Comparison of ENCODE assay signal across 12 cellular contexts in genomic region chr1:9338354-9339250, GRCh38. TPM values are rescaled to one million over a fixed set of nuclear protein-coding genes. Genes with fewer than 3 reads are reported as not detected.
DNase-seq lines count a peak whose midpoint lies in the region; ATAC-seq, FAIRE-seq and TF ChIP-seq lines count a peak whose summit lies in the region.
"Had no signal": no experiment of that assay in that cellular context is flagged by ENCODE, and none has a peak within 500 bp of the region (broad histone marks: within the 10 kb centered on the region; RNA-seq: fewer than 3 reads in every experiment).

No MANE protein-coding gene starts in this region.

- FAIRE-seq in H54 (lab: Jason Lieb, UNC) = no peak
- FAIRE-seq: colon had no signal

- peak overlapping the region; percentile 77 for H3K9ac ChIP-seq in adipocyte (ENCODE audit: low read length)

- peaks cover 6% of the 10 kb centered on the region for H3K36me3 ChIP-seq in adipocyte (ENCODE audit: control insufficient read depth, insufficient read depth, low read length, severe bottlenecking)
- H3K36me3 ChIP-seq in ovary = no peaks in the 10 kb centered on the region

- H3K4me3 ChIP-seq in adipocyte (ENCODE audit: low read length) (no peak overlapping the region), ovary (no peak overlapping the region)

- ATAC-seq in Right ventricle myocardium superior (ENCODE audit: poor library complexity) (peak; percentile 55), GM19467 (IDR thresholded peaks at IDR 0.05; ENCODE audit: unreplicated experiment) (no peak)
- ATAC-seq: activated T-helper 17 cell treated with anti-CD3 and anti-CD28 coated beads, Interleukin-2, amount 50 U/mL, for 72 hours had no signal

- intact Hi-C loops in Right ventricle myocardium superior (cut with DNase I) (no loop called here), ovary (cut with DNase I) (no loop called here)

- H3K9me3 ChIP-seq in adipocyte (ENCODE audit: control insufficient read depth, low read length) = no peaks in the 10 kb centered on the region
- H3K9me3 ChIP-seq in ovary = no peaks in the 10 kb centered on the region

- no peak for TF ChIP-seq EP300 in ovary (IDR thresholded peaks at IDR 0.05)

- H3K27ac ChIP-seq in ovary = peak overlapping the region; percentile 38 to 39

- no peaks in the 10 kb centered on the region for H3K27me3 ChIP-seq in adipocyte (replicated peaks; ENCODE audit: control insufficient read depth, insufficient read depth, low read length)
- H3K27me3 ChIP-seq in ovary = no peaks in the 10 kb centered on the region

- 31 to 49% (median 34%) methylated on average over 26 of the region's 26 CpGs for WGBS in ovary, 3 donors

- TF ChIP-seq POLR2A in ovary (IDR thresholded peaks at IDR 0.05) = no peak
- no peak for TF ChIP-seq POLR2A in H54 (IDR thresholded peaks at IDR 0.05; ENCODE audit: low read depth, low read length)

- H3K4me1 ChIP-seq in adipocyte (ENCODE audit: control insufficient read depth, insufficient read depth, low read length) (peaks cover 40% of the 10 kb centered on the region), ovary (ENCODE audit: insufficient read depth) (peaks cover 34% of the 10 kb centered on the region)

- DNase-seq in AG08395 (ENCODE audit: low spot score) = peak; percentile 75
- DNase-seq in adipocyte (ENCODE audit: low read depth) = no peak
- peak; percentile 66 for DNase-seq in Right ventricle myocardium superior
- DNase-seq in ovary = peak in 3 of 5 donors; percentile 64 to 74 (median 67)
- no peak for DNase-seq in NCI-H2171 (lab: John Stamatoyannopoulos, UW)
- DNase-seq in DMS 273 treated with DMSO at 0.1 percent for 48 hours (lab: John Stamatoyannopoulos, UW) = no peak
- DNase-seq in H54 (ENCODE audit: insufficient read length, low spot score) = no peak
- DNase-seq: NCI-H345, SHP77 had no signal

- TF ChIP-seq CTCF in ovary (IDR thresholded peaks at IDR 0.05) = no peak

RNA-seq across cellular contexts. Expression of gene SPSB1, which starts 45.9 kb away (rescaled TPM):
- 13.0 TPM for total RNA-seq in Right ventricle myocardium superior
- total RNA-seq in ovary = 10 to 100 TPM; 20.6 to 69.6 (median 34.4) TPM
- polyA plus RNA-seq in ovary = 10 to 100 TPM; 20.4 to 35.2 TPM

Comparison
In these comparisons a context has a peak if more than half of its experiments do, and no peak if none do; other contexts are left out.
1. DNase-seq: peak in AG08395 (single experiment), Right ventricle myocardium superior (single experiment) and ovary (3 of 5); none in adipocyte (single experiment), NCI-H2171 (single experiment), DMS 273 treated with DMSO at 0.1 percent for 48 hours (single experiment) and H54 (single experiment).